In genomic region chr11:102552020-102552419, GRCh38 we compare ENCODE assay signal across 19 cellular contexts. TPM values are rescaled to one million over a fixed set of nuclear protein-coding genes. Genes with fewer than 3 reads are reported as not detected.
DNase-seq lines count a peak whose midpoint lies in the region; ATAC-seq, FAIRE-seq and TF ChIP-seq lines count a peak whose summit lies in the region.
"Had no signal": no experiment of that assay in that cellular context is flagged by ENCODE, and none has a peak within 500 bp of the region (broad histone marks: within the 10 kb centered on the region; RNA-seq: fewer than 3 reads in every experiment).

No MANE protein-coding gene starts in this region.

- H3K4me3 ChIP-seq in A549 (no peak overlapping the region), breast epithelium (no peak overlapping the region), mucosa of descending colon (no peak overlapping the region)
- H3K4me3 ChIP-seq: left ventricle myocardium inferior had no signal

- H3K9me3 ChIP-seq in A549: no peaks in the 10 kb centered on the region
- no peaks in the 10 kb centered on the region for H3K9me3 ChIP-seq in breast epithelium
- H3K9me3 ChIP-seq in mucosa of descending colon: no peaks in the 10 kb centered on the region
- H3K9me3 ChIP-seq: left ventricle myocardium inferior had no signal

- no peak for TF ChIP-seq EP300 in A549 (IDR thresholded peaks at IDR 0.05)

- H3K4me1 ChIP-seq in A549: peaks cover 48% of the 10 kb centered on the region
- no peaks in the 10 kb centered on the region for H3K4me1 ChIP-seq in breast epithelium
- H3K4me1 ChIP-seq in mucosa of descending colon (ENCODE audit: low read depth): no peaks in the 10 kb centered on the region
- H3K4me1 ChIP-seq: left ventricle myocardium inferior had no signal

- H3K27me3 ChIP-seq in breast epithelium: no peaks in the 10 kb centered on the region

- intact Hi-C loops in breast epithelium (cut with DNase I; ENCODE audit: low total_unique reads): no loop called here
- intact Hi-C loops in mucosa of descending colon (cut with DNase I, micrococcal nuclease): no loop called here

- no peak for TF ChIP-seq CTCF in A549 (IDR thresholded peaks at IDR 0.05)
- TF ChIP-seq CTCF in breast epithelium (IDR thresholded peaks at IDR 0.05): no peak
- no peak for TF ChIP-seq CTCF in mucosa of descending colon (IDR thresholded peaks at IDR 0.05)

- no peak for TF ChIP-seq RAD21 in A549 (conservative IDR thresholded peaks at IDR 0.05 in 1 of 2, IDR thresholded peaks at IDR 0.05 in 1 of 2)

- FAIRE-seq in A549 (lab: Jason Lieb, UNC): no peak
- no peak for FAIRE-seq in RCC 7860 (lab: Jason Lieb, UNC)
- FAIRE-seq: A204.1, endometrium had no signal

- POLR2A ChIA-PET in A549 (lab: Yijun Ruan, JAX): interaction anchor here (0.7 to 1.0 kb wide), 3 partner anchors 12 to 100 kb away, joined by 3 to 4 read pairs (median 3); no protein-coding TSS in a partner anchor

- H3K27ac ChIP-seq in A549: peak overlapping the region; percentile 88 to 95
- H3K27ac ChIP-seq in breast epithelium: peak overlapping the region; percentile 76 to 87
- H3K27ac ChIP-seq: left ventricle myocardium inferior had no signal

- DNase-seq in A549 (ENCODE audit: low read depth in 1 of 2, low spot score in 1 of 2) (peak; percentile 55 to 89), LoVo (ENCODE audit: low spot score) (peak; percentile 39), breast epithelium (ENCODE audit: low spot score in 2 of 2) (no peak), mucosa of descending colon (no peak), SIG-M5 (lab: John Stamatoyannopoulos, UW) (no peak), RCC 7860 (ENCODE audit: low spot score) (no peak)
- no peak for DNase-seq in activated T-cell treated with anti-CD3 and anti-CD28 coated beads, Interleukin-2, amount 50 U/mL, for 1 hour
- DNase-seq: activated CD4-positive, alpha-beta T cell treated with anti-CD3 and anti-CD28 coated beads for 4 hours; activated CD8-positive, alpha-beta memory T cell treated with anti-CD3 and anti-CD28 coated beads, Interleukin-2, amount 50 U/mL, for 48 hours; aorta; DMS79 treated with DMSO at 0.1 percent for 48 hours; HFFc6; left ventricle myocardium inferior; naive thymus-derived CD8-positive, alpha-beta T cell; NCI-H2227 treated with DMSO at 0.1 percent for 48 hours; stimulated activated CD4-positive, alpha-beta T cell treated with anti-CD3 and anti-CD28 coated beads, Interleukin-4, amount 100 ng/mL, for 24 hours had no signal

- 32% methylated on average over 2 of the region's 2 CpGs for WGBS in A549 (ENCODE audit: missing lambda C conversion rate)

- ATAC-seq in A549 (peak; percentile 76 to 82), mucosa of descending colon (peak; percentile 21), HG02938 (IDR thresholded peaks at IDR 0.05; ENCODE audit: unreplicated experiment) (no peak)
- ATAC-seq: naive thymus-derived CD8-positive, alpha-beta T cell had no signal

- H3K4me2 ChIP-seq in A549: peak overlapping the region; percentile 92

- H3K36me3 ChIP-seq in breast epithelium: no peaks in the 10 kb centered on the region
- H3K36me3 ChIP-seq in mucosa of descending colon (ENCODE audit: low read depth): no peaks in the 10 kb centered on the region
- H3K36me3 ChIP-seq: left ventricle myocardium inferior had no signal

- CTCF ChIA-PET in A549 (lab: Yijun Ruan, JAX): interaction anchor here (0.5 to 2.4 kb wide), 5 partner anchors 56 to 450 kb away, joined by 3 to 7 read pairs (median 3); no protein-coding TSS in a partner anchor

- no peak for TF ChIP-seq POLR2A in A549 (IDR thresholded peaks at IDR 0.05; ENCODE audit: low read length)
- no peak for TF ChIP-seq POLR2A in breast epithelium (IDR thresholded peaks at IDR 0.05)

TF ChIP-seq in A549, 52 proteins besides CTCF, POLR2A, EP300 and RAD21 (continues in another document):
- TF ChIP-seq HEYL (CRISPR knock-in tag; IDR thresholded peaks at IDR 0.05) (no peak), FOSB (CRISPR knock-in tag; IDR thresholded peaks at IDR 0.05) (0 out of 2 replicates have a peak, but pooled peaks have one; percentile 14), HES2 (IDR thresholded peaks at IDR 0.05) (no peak), HOXA7 (CRISPR knock-in tag; IDR thresholded peaks at IDR 0.05) (no peak), ZSCAN20 (CRISPR knock-in tag; IDR thresholded peaks at IDR 0.05) (peak; percentile 16; the same call in 1 of the 2 replicates), ZC3H11A (IDR thresholded peaks at IDR 0.05) (no peak), PHF8 (IDR thresholded peaks at IDR 0.05; ENCODE audit: borderline replicate concordance, low read depth) (no peak), TFCP2L1 (CRISPR knock-in tag; IDR thresholded peaks at IDR 0.05) (no peak), EHMT2 (IDR thresholded peaks at IDR 0.05; ENCODE audit: low read depth) (no peak), RFX5 (IDR thresholded peaks at IDR 0.05) (no peak), TP53 (CRISPR knock-in tag; IDR thresholded peaks at IDR 0.05) (no peak), NFE2L2 (conservative IDR thresholded peaks at IDR 0.05; ENCODE audit: low read length) (no peak), CHD2 (IDR thresholded peaks at IDR 0.05; ENCODE audit: low read length, partially characterized antibody) (no peak), HDAC2 (IDR thresholded peaks at IDR 0.05) (no peak), ATOH8 (CRISPR knock-in tag; IDR thresholded peaks at IDR 0.05; ENCODE audit: low read depth) (no peak), MAFK (IDR thresholded peaks at IDR 0.05; ENCODE audit: partially characterized antibody) (peak; percentile 54), NR3C1 (IDR thresholded peaks at IDR 0.05) (no peak), KDM1A (IDR thresholded peaks at IDR 0.05; ENCODE audit: low read depth) (no peak), GATA3 (IDR thresholded peaks at IDR 0.05; ENCODE audit: borderline replicate concordance) (no peak), CBX8 (IDR thresholded peaks at IDR 0.05) (no peak), FOXS1 (CRISPR knock-in tag; IDR thresholded peaks at IDR 0.05) (no peak)
- TF ChIP-seq, protein P1, sequence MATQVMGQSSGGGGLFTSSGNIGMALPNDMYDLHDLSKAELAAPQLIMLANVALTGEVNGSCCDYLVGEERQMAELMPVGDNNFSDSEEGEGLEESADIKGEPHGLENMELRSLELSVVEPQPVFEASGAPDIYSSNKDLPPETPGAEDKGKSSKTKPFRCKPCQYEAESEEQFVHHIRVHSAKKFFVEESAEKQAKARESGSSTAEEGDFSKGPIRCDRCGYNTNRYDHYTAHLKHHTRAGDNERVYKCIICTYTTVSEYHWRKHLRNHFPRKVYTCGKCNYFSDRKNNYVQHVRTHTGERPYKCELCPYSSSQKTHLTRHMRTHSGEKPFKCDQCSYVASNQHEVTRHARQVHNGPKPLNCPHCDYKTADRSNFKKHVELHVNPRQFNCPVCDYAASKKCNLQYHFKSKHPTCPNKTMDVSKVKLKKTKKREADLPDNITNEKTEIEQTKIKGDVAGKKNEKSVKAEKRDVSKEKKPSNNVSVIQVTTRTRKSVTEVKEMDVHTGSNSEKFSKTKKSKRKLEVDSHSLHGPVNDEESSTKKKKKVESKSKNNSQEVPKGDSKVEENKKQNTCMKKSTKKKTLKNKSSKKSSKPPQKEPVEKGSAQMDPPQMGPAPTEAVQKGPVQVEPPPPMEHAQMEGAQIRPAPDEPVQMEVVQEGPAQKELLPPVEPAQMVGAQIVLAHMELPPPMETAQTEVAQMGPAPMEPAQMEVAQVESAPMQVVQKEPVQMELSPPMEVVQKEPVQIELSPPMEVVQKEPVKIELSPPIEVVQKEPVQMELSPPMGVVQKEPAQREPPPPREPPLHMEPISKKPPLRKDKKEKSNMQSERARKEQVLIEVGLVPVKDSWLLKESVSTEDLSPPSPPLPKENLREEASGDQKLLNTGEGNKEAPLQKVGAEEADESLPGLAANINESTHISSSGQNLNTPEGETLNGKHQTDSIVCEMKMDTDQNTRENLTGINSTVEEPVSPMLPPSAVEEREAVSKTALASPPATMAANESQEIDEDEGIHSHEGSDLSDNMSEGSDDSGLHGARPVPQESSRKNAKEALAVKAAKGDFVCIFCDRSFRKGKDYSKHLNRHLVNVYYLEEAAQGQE (IDR thresholded peaks at IDR 0.05): no peak
- TF ChIP-seq, protein P2, sequence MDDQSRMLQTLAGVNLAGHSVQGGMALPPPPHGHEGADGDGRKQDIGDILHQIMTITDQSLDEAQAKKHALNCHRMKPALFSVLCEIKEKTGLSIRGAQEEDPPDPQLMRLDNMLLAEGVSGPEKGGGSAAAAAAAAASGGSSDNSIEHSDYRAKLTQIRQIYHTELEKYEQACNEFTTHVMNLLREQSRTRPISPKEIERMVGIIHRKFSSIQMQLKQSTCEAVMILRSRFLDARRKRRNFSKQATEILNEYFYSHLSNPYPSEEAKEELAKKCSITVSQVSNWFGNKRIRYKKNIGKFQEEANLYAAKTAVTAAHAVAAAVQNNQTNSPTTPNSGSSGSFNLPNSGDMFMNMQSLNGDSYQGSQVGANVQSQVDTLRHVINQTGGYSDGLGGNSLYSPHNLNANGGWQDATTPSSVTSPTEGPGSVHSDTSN (IDR thresholded peaks at IDR 0.05): no peak

RNA-seq across cellular contexts. Expression of gene MMP7, which starts 21.5 kb away (rescaled TPM):
- polyA plus RNA-seq in A549 (2011; rRNA removed): 54.8 and 62.9 TPM in 2 replicates
- polyA plus RNA-seq in A549 (2012; cell fraction: cytosol; rRNA removed): 5.3 and 7.3 TPM in 2 replicates
- polyA plus RNA-seq in A549 (2012; cell fraction: nucleus; rRNA removed): 4.1 and 4.9 TPM in 2 replicates
- 8.9 to 10.9 TPM (median 10.1 TPM) in 3 replicates for polyA plus RNA-seq in A549 (2017; fragmentation: RNase III; extraction: RNeasy Plus Mini Kit Qiagen cat#74134 plus additional on column Dnase treatment)
- 11.2 and 16.4 TPM in 2 replicates for polyA minus RNA-seq in A549 (2011; rRNA and poly(A)+ RNA removed)
- 1,000 to 10,000 TPM in 1 of 3 donors, 100 to 1,000 TPM in 1, 1 to 10 TPM in 1; 2.1 to 1,213 (median 247) TPM for total RNA-seq in breast epithelium
- total RNA-seq in mucosa of descending colon: not detected
- total RNA-seq: HFFc6; left ventricle myocardium inferior; naive thymus-derived CD8-positive, alpha-beta T cell had no signal
- polyA plus RNA-seq: aorta; naive thymus-derived CD8-positive, alpha-beta T cell had no signal

Comparison
In these comparisons a context has a peak if more than half of its experiments do, and no peak if none do; other contexts are left out.
1. DNase-seq: peak in A549 (2 of 2) and LoVo (single experiment); none in breast epithelium (0 of 2), mucosa of descending colon (0 of 3), SIG-M5 (single experiment), activated T-cell treated with anti-CD3 and anti-CD28 coated beads, Interleukin-2, amount 50 U/mL, for 1 hour (single experiment) and RCC 7860 (single experiment).